8 cellular contexts compared by ENCODE assay signal in the genomic region with DNA sequence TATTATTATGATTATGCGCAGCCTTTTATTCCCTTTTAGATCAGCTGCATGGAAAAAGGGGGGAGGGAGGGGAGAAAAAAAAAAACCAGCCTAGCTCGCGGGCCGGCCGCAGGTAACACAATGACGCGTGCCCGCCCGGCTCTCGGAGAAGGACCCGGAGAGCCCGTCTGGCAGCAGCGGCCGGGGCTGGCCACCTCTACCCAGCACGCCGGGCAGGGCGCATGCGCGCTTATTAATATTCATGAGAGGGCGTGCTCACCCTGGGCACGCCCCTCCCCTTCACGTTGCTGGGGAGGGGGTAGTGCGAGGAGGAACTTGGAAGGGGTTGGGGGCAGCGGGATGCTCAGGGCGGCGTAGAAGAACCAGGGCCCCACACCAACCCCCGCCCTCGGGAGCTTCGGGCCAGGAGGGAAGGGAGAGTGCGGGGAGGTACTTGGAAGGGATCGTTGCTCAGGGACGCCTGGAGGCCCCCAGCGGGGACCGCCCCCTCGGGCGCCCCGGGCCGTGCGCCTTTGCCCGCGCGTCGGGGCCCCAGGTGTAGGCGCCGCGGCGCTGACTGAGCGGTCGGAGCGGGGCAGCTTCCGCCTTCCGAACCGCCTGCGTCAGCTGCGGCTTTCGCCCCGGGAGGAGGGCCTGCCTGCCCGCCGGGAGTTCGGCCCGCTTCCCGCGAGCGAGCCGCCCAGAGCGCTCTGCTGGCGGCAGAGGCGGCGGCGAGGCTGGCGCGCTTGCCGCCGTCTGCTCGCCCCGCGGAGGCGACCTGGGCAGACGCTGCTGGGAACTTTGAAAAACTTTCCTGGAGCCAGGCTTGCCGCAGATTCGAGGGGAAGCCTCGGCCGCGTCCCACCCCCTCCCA. TPM values are rescaled to one million over a fixed set of nuclear protein-coding genes. Genes with fewer than 3 reads are reported as not detected.
DNase-seq lines count a peak whose midpoint lies in the region; ATAC-seq and TF ChIP-seq lines count a peak whose summit lies in the region.

A gene (minus strand): TSS at position 169 of the 853 bp plus-strand sequence. CDS start 469 bp downstream, outside the sequence.

- no TSS peak for BruUV-seq in Panc1 (replicated peaks; lab: Mats Ljungman, UMichigan)

- intact Hi-C loops in Panc1 (cut with micrococcal nuclease; ENCODE audit: unreplicated experiment) (loop anchor here (2.0 to 10.0 kb wide), 4 partner anchors 119 to 868 kb away; no protein-coding TSS in a partner anchor), upper lobe of right lung (cut with DNase I) (loop anchor here (5.0 kb wide), 1 partner anchor 598 kb away; no protein-coding TSS in a partner anchor)

- H3K36me3 ChIP-seq in Karpas-422 (ENCODE audit: insufficient read depth, low read length) (no peaks in the 10 kb centered on the region), Panc1 (ENCODE audit: control insufficient read depth, insufficient read depth, low read length) (peaks cover 4% of the 10 kb centered on the region; the same call in 1 of the 2 replicates), neuron (ENCODE audit: insufficient read depth, low read length) (peaks cover 9% of the 10 kb centered on the region), upper lobe of right lung (peaks cover 4% of the 10 kb centered on the region)

- no peak for TF ChIP-seq CTCF in Panc1 (IDR thresholded peaks at IDR 0.05)
- TF ChIP-seq CTCF in upper lobe of right lung (IDR thresholded peaks at IDR 0.05), result no peak

- H3K27me3 ChIP-seq in Karpas-422 (ENCODE audit: low read length) (no peaks in the 10 kb centered on the region), Panc1 (ENCODE audit: control insufficient read depth, insufficient read depth, low read length) (no peaks in the 10 kb centered on the region), neuron (ENCODE audit: insufficient read depth, low read length) (no peaks in the 10 kb centered on the region), upper lobe of right lung (no peaks in the 10 kb centered on the region)

- H3K79me2 ChIP-seq in Karpas-422 (ENCODE audit: low read length), result peaks cover 5% of the 10 kb centered on the region; the same call in 1 of the 2 replicates

- peak within 1 kb of the TSS; percentile 74 for H3K9ac ChIP-seq in Karpas-422 (ENCODE audit: low read length)

- ATAC-seq in Panc1, result peak; percentile 85
- peak; percentile 76 to 84 for ATAC-seq in activated naive CD4-positive, alpha-beta T cell treated with anti-CD3 and anti-CD28 coated beads, Interleukin-2, amount 50 U/mL, for 72 hours
- peak; percentile 85 for ATAC-seq in upper lobe of right lung

- no peaks in the 10 kb centered on the region for H3K9me3 Mint-ChIP-seq in activated naive CD4-positive, alpha-beta T cell treated with anti-CD3 and anti-CD28 coated beads, Interleukin-2, amount 50 U/mL, for 72 hours

- POLR2A ChIA-PET in Panc1 (lab: Charles Lee), result interaction anchor here (0.6 to 0.7 kb wide), 3 partner anchors 119 to 201 kb away, joined by 3 to 8 read pairs (median 4); no protein-coding TSS in a partner anchor

- peaks cover 0 to 6% of the 10 kb centered on the region in 2 donors for H3K36me3 Mint-ChIP-seq in activated naive CD4-positive, alpha-beta T cell treated with anti-CD3 and anti-CD28 coated beads, Interleukin-2, amount 50 U/mL, for 72 hours

- DNase-seq in H4 (ENCODE audit: low spot score) (peak; percentile 89), Karpas-422 (peak; percentile 96), Panc1 (ENCODE audit: low read depth, low spot score) (peak; percentile 81), germinal center (ENCODE audit: low spot score) (peak; percentile 93), upper lobe of right lung (peak; percentile 98)
- peak; percentile 75 to 80 for DNase-seq in activated naive CD4-positive, alpha-beta T cell treated with anti-CD3 and anti-CD28 coated beads, Interleukin-2, amount 50 U/mL, for 72 hours (ENCODE audit: low spot score in 2 of 2)

- in situ Hi-C loops in Panc1 (cut with HindIII; ENCODE audit: low pct_unique_long_range_greater_than_20kb, low sequenced_read_pairs), result no loop called here

- H3K9me3 ChIP-seq in Karpas-422 (ENCODE audit: low read length), result no peaks in the 10 kb centered on the region
- no peaks in the 10 kb centered on the region for H3K9me3 ChIP-seq in Panc1 (ENCODE audit: control insufficient read depth, insufficient read depth, low read depth, low read length)
- H3K9me3 ChIP-seq in neuron (ENCODE audit: low read length), result no peaks in the 10 kb centered on the region
- no peaks in the 10 kb centered on the region for H3K9me3 ChIP-seq in upper lobe of right lung

- H3K27ac ChIP-seq in Karpas-422 (ENCODE audit: low read length) (peak within 1 kb of the TSS; percentile 45), Panc1 (ENCODE audit: low read length) (peak within 1 kb of the TSS; percentile 82), upper lobe of right lung (peak within 1 kb of the TSS; percentile 97)

- H3K4me1 ChIP-seq in Karpas-422 (ENCODE audit: low read length), result peaks cover 54% of the 10 kb centered on the region
- peaks cover 13% of the 10 kb centered on the region for H3K4me1 ChIP-seq in Panc1 (ENCODE audit: control insufficient read depth, insufficient read depth, low read length)
- H3K4me1 ChIP-seq in neuron (ENCODE audit: insufficient read depth, low read length), result peaks cover 27% of the 10 kb centered on the region
- peaks cover 17% of the 10 kb centered on the region for H3K4me1 ChIP-seq in upper lobe of right lung

- H3K4me3 ChIP-seq in GM08714 (ENCODE audit: low read length) (peak within 1 kb of the TSS; percentile 81), Karpas-422 (ENCODE audit: low read length) (peak within 1 kb of the TSS; percentile 75), Panc1 (ENCODE audit: low read depth in 2 of 2, low read length in 2 of 2) (peak within 1 kb of the TSS; percentile 82 to 90), neuron (ENCODE audit: low read length) (peak within 1 kb of the TSS; percentile 81), upper lobe of right lung (peak within 1 kb of the TSS; percentile 91)

- H3K9me2 ChIP-seq in Karpas-422 (replicated peaks; ENCODE audit: insufficient read depth, low read length), result no peaks in the 10 kb centered on the region

- peak within 1 kb of the TSS; percentile 77 for H3K4me2 ChIP-seq in Karpas-422 (ENCODE audit: low read depth, low read length, poor library complexity, severe bottlenecking)

- H4K20me1 ChIP-seq in Karpas-422 (ENCODE audit: insufficient read depth, low read depth, low read length), result no peaks in the 10 kb centered on the region

- CTCF ChIA-PET in Panc1 (lab: Charles Lee), result interaction anchor here (0.6 to 1.1 kb wide), 9 partner anchors 14 to 1057 kb away, joined by 3 to 7 read pairs (median 4); no protein-coding TSS in a partner anchor

- peak within 1 kb of the TSS; percentile 98 for H2AFZ ChIP-seq in Karpas-422 (ENCODE audit: low read length)
- peak within 1 kb of the TSS; percentile 90 for H2AFZ ChIP-seq in neuron (ENCODE audit: low read depth, low read length)

- H3K27ac Mint-ChIP-seq in activated naive CD4-positive, alpha-beta T cell treated with anti-CD3 and anti-CD28 coated beads, Interleukin-2, amount 50 U/mL, for 72 hours, result peak within 1 kb of the TSS in 1 of 2 donors; percentile 88

RNA-seq across cellular contexts. Expression of the gene that starts here (rescaled TPM):
- 8.4 and 9.9 TPM in 2 replicates for total RNA-seq in H4 (2014; rRNA removed; shearing (Covaris generic))
- 8.1 and 8.3 TPM in 2 replicates for total RNA-seq in Karpas-422 (2014; rRNA removed; shearing (Covaris generic); ENCODE audit: low replicate concordance)
- 21.2 TPM for total RNA-seq in Panc1 (2021; ENCODE audit: unreplicated experiment)
- 12.4 TPM for polyA plus RNA-seq in Panc1 (2012; ENCODE audit: insufficient read length)
- under 1 TPM; 0.11 to 0.62 TPM for total RNA-seq in activated naive CD4-positive, alpha-beta T cell treated with anti-CD3 and anti-CD28 coated beads, Interleukin-2, amount 50 U/mL, for 72 hours
- 51.6 TPM for total RNA-seq in upper lobe of right lung

Comparison
In these comparisons a context has a peak if more than half of its experiments do, and no peak if none do; other contexts are left out.
1. Peak in every context shown above with its lines: DNase-seq, ATAC-seq, H3K4me3 ChIP-seq and H3K27ac ChIP-seq.
2. Peak in DNase-seq and ATAC-seq in activated naive CD4-positive, alpha-beta T cell treated with anti-CD3 and anti-CD28 coated beads, Interleukin-2, amount 50 U/mL, for 72 hours; RNA of the gene not detected or under 1 TPM.
3. H3K27ac ChIP-seq: peak in every context shown above with its lines; median percentile 97 in upper lobe of right lung; 82 in Panc1; 45 in Karpas-422.